In genomic region chr7:101864039-101864438, GRCh38 we compare ENCODE assay signal across 21 cellular contexts.
"Had no signal": no experiment of that assay in that cellular context is flagged by ENCODE, and none has a peak within 500 bp of the region (broad histone marks: within the 10 kb centered on the region; RNA-seq: fewer than 3 reads in every experiment).

No MANE protein-coding gene starts in this region.

- H3K27ac ChIP-seq: esophagus squamous epithelium, parathyroid adenoma, prostate gland, skin epidermis, testis had no signal

- H3K27me3 ChIP-seq: esophagus squamous epithelium, heart left ventricle, testis, tibial nerve had no signal

- ATAC-seq: heart left ventricle; left colon; left ventricle myocardium superior; sciatic nerve; stimulated activated naive B cell treated with anti-CD40 and anti-IgM and Interleukin-4, amounts not matched to agents 10 μg/mL and 1 μg/mL and 100 μg/mL, for 72 hours; stimulated activated naive CD8-positive, alpha-beta T cell treated with anti-CD3 and anti-CD28 coated beads, Interleukin-15, amount 100 ng/mL, for 72 hours had no signal

- H3K4me3 Mint-ChIP-seq: nephron; stimulated activated naive B cell treated with anti-CD40 and anti-IgM and Interleukin-4, amounts not matched to agents 10 μg/mL and 1 μg/mL and 100 μg/mL, for 72 hours; stimulated activated naive CD8-positive, alpha-beta T cell treated with anti-CD3 and anti-CD28 coated beads, Interleukin-15, amount 100 ng/mL, for 72 hours had no signal

- H3K9me3 Mint-ChIP-seq: nephron; stimulated activated naive B cell treated with anti-CD40 and anti-IgM and Interleukin-4, amounts not matched to agents 10 μg/mL and 1 μg/mL and 100 μg/mL, for 72 hours; stimulated activated naive CD8-positive, alpha-beta T cell treated with anti-CD3 and anti-CD28 coated beads, Interleukin-15, amount 100 ng/mL, for 72 hours had no signal

- H3K27ac Mint-ChIP-seq: stimulated activated naive B cell treated with anti-CD40 and anti-IgM and Interleukin-4, amounts not matched to agents 10 μg/mL and 1 μg/mL and 100 μg/mL, for 72 hours; stimulated activated naive CD8-positive, alpha-beta T cell treated with anti-CD3 and anti-CD28 coated beads, Interleukin-15, amount 100 ng/mL, for 72 hours had no signal

- H3K4me3 ChIP-seq: esophagus squamous epithelium, heart left ventricle, lung, prostate gland, skin epidermis, testis, tibial nerve had no signal

- H3K9me3 ChIP-seq: esophagus squamous epithelium, heart left ventricle, prostate gland, testis, tibial nerve had no signal

- H3K36me3 ChIP-seq: esophagus squamous epithelium, prostate gland, tibial nerve had no signal

- H2AFZ ChIP-seq: parathyroid adenoma had no signal

- H3K27me3 Mint-ChIP-seq: stimulated activated naive B cell treated with anti-CD40 and anti-IgM and Interleukin-4, amounts not matched to agents 10 μg/mL and 1 μg/mL and 100 μg/mL, for 72 hours; stimulated activated naive CD8-positive, alpha-beta T cell treated with anti-CD3 and anti-CD28 coated beads, Interleukin-15, amount 100 ng/mL, for 72 hours had no signal

- DNase-seq: esophagus squamous epithelium; foreskin fibroblast; heart left ventricle; hippocampal formation; left colon; left ventricle myocardium superior; mesenchymal stem cell; midbrain; retina; stimulated activated CD4-positive, alpha-beta T cell treated with anti-CD3 and anti-CD28 coated beads, Interleukin-2, amount 100 ng/mL, for 24 hours; stimulated activated CD4-positive, alpha-beta T cell treated with anti-CD3 and anti-CD28 coated beads, Interleukin-4, amount 100 ng/mL, for 4 hours; stimulated activated naive B cell treated with anti-CD40 and anti-IgM and Interleukin-4, amounts not matched to agents 10 μg/mL and 1 μg/mL and 100 μg/mL, for 72 hours; stimulated activated naive CD8-positive, alpha-beta T cell treated with anti-CD3 and anti-CD28 coated beads, Interleukin-15, amount 100 ng/mL, for 72 hours; testis had no signal

- H3K9ac ChIP-seq: parathyroid adenoma had no signal

- H3K4me1 ChIP-seq: parathyroid adenoma had no signal
